In the genomic region with DNA sequence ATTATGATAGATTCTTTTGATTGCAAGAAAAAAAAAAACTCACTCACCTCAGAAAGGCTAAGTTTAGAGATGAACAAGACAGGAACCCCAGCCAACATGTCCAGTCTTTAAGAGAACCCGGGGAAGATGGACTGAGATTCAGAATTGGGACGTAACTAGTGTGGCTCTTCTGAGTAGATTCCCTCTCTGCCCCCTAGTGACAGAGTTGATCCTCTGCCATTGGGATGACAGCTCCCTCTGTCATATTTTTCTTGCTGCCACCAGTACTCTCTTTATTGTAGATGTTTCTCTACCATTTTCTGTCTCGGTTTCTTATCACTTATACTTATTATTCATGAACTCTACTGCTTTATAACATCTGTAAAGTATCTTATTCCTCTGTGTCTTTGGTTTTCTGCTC, we compare ENCODE assay signal across 9 cellular contexts.
DNase-seq lines count a peak whose midpoint lies in the region; ATAC-seq, FAIRE-seq and TF ChIP-seq lines count a peak whose summit lies in the region.
"Had no signal": no experiment of that assay in that cellular context is flagged by ENCODE, and none has a peak within 500 bp of the region (broad histone marks: within the 10 kb centered on the region; RNA-seq: fewer than 3 reads in every experiment).

No MANE protein-coding gene starts in this region.

- H3K9me3 ChIP-seq in RWPE2 (ENCODE audit: severe bottlenecking) (no peaks in the 10 kb centered on the region), pancreas (no peaks in the 10 kb centered on the region)
- H3K9me3 ChIP-seq: BLaER1 had no signal

- H3K27ac ChIP-seq in RWPE2 (ENCODE audit: poor library complexity, severe bottlenecking) (no peak overlapping the region), pancreas (no peak overlapping the region)
- H3K27ac ChIP-seq: BLaER1 had no signal

- no peaks in the 10 kb centered on the region for H3K4me1 ChIP-seq in RWPE2 (ENCODE audit: insufficient read depth, poor library complexity, severe bottlenecking)
- peaks cover 0 to 1% (median 0%) of the 10 kb centered on the region in 3 donors for H3K4me1 ChIP-seq in pancreas
- H3K4me1 ChIP-seq: BLaER1 had no signal

- peak; percentile 27 for DNase-seq in NCI-H1105 treated with DMSO at 0.1 percent for 48 hours (lab: John Stamatoyannopoulos, UW)
- no peak for DNase-seq in NCI-H1105 (lab: John Stamatoyannopoulos, UW)
- DNase-seq in RWPE2 (ENCODE audit: low spot score), result no peak
- DNase-seq in fibroblast of peridontal ligament (ENCODE audit: extremely low read depth), result peak; percentile 77
- DNase-seq in pancreas, result peak in 3 of 6 donors; percentile 21 to 43 (median 26)
- DNase-seq in CD14-positive monocyte (ENCODE audit: low spot score), result no peak

- no peak overlapping the region for H3K27ac Mint-ChIP-seq in CD14-positive monocyte

- H3K27me3 ChIP-seq in RWPE2 (ENCODE audit: insufficient read depth, poor library complexity, severe bottlenecking) (no peaks in the 10 kb centered on the region), pancreas (no peaks in the 10 kb centered on the region)
- H3K27me3 ChIP-seq: BLaER1 had no signal

- H3K4me3 Mint-ChIP-seq in CD14-positive monocyte, result no peak overlapping the region

- ATAC-seq in GM21390 (IDR thresholded peaks at IDR 0.05; ENCODE audit: unreplicated experiment) (peak; percentile 84), HG03520 (IDR thresholded peaks at IDR 0.05; ENCODE audit: unreplicated experiment) (peak; percentile 87), RWPE2 (ENCODE audit: low read depth) (peak; percentile 86), pancreas (peak; percentile 45 to 93 (median 82))

- intact Hi-C loops in pancreas (cut with DNase I) (no loop called here), CD14-positive monocyte (cut with micrococcal nuclease) (no loop called here)

- no peaks in the 10 kb centered on the region for H3K36me3 ChIP-seq in RWPE2 (ENCODE audit: low read depth)
- no peaks in the 10 kb centered on the region for H3K36me3 ChIP-seq in pancreas
- H3K36me3 ChIP-seq: BLaER1 had no signal

- no peaks in the 10 kb centered on the region for H3K9me3 Mint-ChIP-seq in CD14-positive monocyte

- peak; percentile 74 for TF ChIP-seq CTCF in RWPE2 (IDR thresholded peaks at IDR 0.05; ENCODE audit: poor library complexity, severe bottlenecking)
- peak in 3 of 4 donors; percentile 29 to 50 (median 47) for TF ChIP-seq CTCF in pancreas (IDR thresholded peaks at IDR 0.05)
- TF ChIP-seq CTCF in CD14-positive monocyte (IDR thresholded peaks at IDR 0.05), result no peak

- H3K36me3 Mint-ChIP-seq in CD14-positive monocyte, result no peaks in the 10 kb centered on the region

- no peak for FAIRE-seq in pancreas (lab: Jason Lieb, UNC)

- no peak overlapping the region for H3K4me3 ChIP-seq in RWPE2 (ENCODE audit: severe bottlenecking)
- H3K4me3 ChIP-seq in pancreas, result no peak overlapping the region
- H3K4me3 ChIP-seq: BLaER1 had no signal

- H3K4me1 Mint-ChIP-seq in CD14-positive monocyte, result no peaks in the 10 kb centered on the region

- peaks cover 0 to 4% (median 3%) of the 10 kb centered on the region in 3 donors for H3K27me3 Mint-ChIP-seq in CD14-positive monocyte (ENCODE audit: low read depth in 3 of 3)

- 24 to 28% methylated on average over 3 of the region's 3 CpGs for WGBS in pancreas, 2 donors

Comparison
In these comparisons a context has a peak if more than half of its experiments do, and no peak if none do; other contexts are left out.
1. DNase-seq: peak in NCI-H1105 treated with DMSO at 0.1 percent for 48 hours (single experiment) and fibroblast of peridontal ligament (single experiment); none in NCI-H1105 (single experiment), RWPE2 (single experiment) and CD14-positive monocyte (single experiment).
2. Peak in every context shown above with its lines, with median percentiles within 50 percentile points of each other: ATAC-seq.